1 cellular context compared by ENCODE assay signal in the genomic region with DNA sequence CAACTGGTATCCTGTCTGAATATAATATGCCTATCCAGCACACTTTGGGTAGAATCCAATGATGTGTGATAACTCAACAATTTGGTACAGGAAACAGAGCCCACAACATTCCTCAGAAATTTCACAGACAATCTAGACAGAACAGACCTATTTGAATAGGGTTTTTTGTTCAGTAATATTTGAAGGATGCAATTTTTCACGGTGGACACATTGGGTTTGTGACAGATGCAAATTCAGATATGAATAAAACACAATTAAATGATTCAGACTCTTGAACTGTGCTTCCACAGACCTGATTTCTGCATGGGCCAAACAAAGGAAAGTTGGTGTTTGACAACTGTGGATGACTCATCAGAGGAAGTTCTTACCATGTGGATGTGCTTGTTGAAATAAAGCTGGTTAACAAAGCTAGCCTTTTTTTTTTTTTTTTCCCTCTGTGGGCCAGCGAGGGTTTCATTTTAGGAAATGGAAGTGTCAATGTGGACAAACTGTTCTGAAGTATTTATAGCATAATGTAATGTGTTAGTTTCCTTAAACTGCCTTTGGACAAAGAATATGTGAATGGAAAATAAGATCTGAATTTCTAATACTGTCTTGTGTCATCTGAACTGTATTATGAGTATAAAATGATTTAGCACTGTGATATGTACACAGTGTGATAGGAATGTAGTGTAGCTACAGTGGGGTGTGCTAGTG.
A peak's percentile ranks its signal among the peaks of the same experiment; 100 is the strongest.
TF ChIP-seq lines count a peak whose summit lies in the region.

No MANE protein-coding gene starts in this region.

TF ChIP-seq in HepG2, 621 proteins besides CTCF, POLR2A, EP300 and RAD21 (continued from another document and continues in another):
- TF ChIP-seq, protein P1, sequence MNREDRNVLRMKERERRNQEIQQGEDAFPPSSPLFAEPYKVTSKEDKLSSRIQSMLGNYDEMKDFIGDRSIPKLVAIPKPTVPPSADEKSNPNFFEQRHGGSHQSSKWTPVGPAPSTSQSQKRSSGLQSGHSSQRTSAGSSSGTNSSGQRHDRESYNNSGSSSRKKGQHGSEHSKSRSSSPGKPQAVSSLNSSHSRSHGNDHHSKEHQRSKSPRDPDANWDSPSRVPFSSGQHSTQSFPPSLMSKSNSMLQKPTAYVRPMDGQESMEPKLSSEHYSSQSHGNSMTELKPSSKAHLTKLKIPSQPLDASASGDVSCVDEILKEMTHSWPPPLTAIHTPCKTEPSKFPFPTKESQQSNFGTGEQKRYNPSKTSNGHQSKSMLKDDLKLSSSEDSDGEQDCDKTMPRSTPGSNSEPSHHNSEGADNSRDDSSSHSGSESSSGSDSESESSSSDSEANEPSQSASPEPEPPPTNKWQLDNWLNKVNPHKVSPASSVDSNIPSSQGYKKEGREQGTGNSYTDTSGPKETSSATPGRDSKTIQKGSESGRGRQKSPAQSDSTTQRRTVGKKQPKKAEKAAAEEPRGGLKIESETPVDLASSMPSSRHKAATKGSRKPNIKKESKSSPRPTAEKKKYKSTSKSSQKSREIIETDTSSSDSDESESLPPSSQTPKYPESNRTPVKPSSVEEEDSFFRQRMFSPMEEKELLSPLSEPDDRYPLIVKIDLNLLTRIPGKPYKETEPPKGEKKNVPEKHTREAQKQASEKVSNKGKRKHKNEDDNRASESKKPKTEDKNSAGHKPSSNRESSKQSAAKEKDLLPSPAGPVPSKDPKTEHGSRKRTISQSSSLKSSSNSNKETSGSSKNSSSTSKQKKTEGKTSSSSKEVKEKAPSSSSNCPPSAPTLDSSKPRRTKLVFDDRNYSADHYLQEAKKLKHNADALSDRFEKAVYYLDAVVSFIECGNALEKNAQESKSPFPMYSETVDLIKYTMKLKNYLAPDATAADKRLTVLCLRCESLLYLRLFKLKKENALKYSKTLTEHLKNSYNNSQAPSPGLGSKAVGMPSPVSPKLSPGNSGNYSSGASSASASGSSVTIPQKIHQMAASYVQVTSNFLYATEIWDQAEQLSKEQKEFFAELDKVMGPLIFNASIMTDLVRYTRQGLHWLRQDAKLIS (CRISPR knock-in tag; IDR thresholded peaks at IDR 0.05): no peak
- TF ChIP-seq, protein P2, sequence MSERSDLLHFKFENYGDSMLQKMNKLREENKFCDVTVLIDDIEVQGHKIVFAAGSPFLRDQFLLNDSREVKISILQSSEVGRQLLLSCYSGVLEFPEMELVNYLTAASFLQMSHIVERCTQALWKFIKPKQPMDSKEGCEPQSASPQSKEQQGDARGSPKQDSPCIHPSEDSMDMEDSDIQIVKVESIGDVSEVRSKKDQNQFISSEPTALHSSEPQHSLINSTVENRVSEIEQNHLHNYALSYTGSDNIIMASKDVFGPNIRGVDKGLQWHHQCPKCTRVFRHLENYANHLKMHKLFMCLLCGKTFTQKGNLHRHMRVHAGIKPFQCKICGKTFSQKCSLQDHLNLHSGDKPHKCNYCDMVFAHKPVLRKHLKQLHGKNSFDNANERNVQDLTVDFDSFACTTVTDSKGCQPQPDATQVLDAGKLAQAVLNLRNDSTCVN (CRISPR knock-in tag; IDR thresholded peaks at IDR 0.05; ENCODE audit: borderline replicate concordance): no peak
- TF ChIP-seq BRD4 (CRISPR knock-in tag; IDR thresholded peaks at IDR 0.05): no peak
- TF ChIP-seq HDAC1 (CRISPR knock-in tag; IDR thresholded peaks at IDR 0.05): 0 out of 2 replicates have a peak, but pooled peaks have one; percentile 27
- TF ChIP-seq ETV5 (CRISPR knock-in tag; IDR thresholded peaks at IDR 0.05; ENCODE audit: borderline replicate concordance): peak; percentile 81; the same call in 1 of the 2 replicates
- TF ChIP-seq, protein P3, sequence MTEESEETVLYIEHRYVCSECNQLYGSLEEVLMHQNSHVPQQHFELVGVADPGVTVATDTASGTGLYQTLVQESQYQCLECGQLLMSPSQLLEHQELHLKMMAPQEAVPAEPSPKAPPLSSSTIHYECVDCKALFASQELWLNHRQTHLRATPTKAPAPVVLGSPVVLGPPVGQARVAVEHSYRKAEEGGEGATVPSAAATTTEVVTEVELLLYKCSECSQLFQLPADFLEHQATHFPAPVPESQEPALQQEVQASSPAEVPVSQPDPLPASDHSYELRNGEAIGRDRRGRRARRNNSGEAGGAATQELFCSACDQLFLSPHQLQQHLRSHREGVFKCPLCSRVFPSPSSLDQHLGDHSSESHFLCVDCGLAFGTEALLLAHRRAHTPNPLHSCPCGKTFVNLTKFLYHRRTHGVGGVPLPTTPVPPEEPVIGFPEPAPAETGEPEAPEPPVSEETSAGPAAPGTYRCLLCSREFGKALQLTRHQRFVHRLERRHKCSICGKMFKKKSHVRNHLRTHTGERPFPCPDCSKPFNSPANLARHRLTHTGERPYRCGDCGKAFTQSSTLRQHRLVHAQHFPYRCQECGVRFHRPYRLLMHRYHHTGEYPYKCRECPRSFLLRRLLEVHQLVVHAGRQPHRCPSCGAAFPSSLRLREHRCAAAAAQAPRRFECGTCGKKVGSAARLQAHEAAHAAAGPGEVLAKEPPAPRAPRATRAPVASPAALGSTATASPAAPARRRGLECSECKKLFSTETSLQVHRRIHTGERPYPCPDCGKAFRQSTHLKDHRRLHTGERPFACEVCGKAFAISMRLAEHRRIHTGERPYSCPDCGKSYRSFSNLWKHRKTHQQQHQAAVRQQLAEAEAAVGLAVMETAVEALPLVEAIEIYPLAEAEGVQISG (CRISPR knock-in tag; IDR thresholded peaks at IDR 0.05): no peak
- no peak for TF ChIP-seq AGO2 (optimal IDR thresholded peaks at IDR 0.05; ENCODE audit: low read depth, low read length)
- TF ChIP-seq THAP11 (CRISPR knock-in tag; IDR thresholded peaks at IDR 0.05): 0 out of 2 replicates have a peak, but pooled peaks have one; percentile 35
- no peak for TF ChIP-seq ZNF292 (CRISPR knock-in tag; IDR thresholded peaks at IDR 0.05; ENCODE audit: borderline replicate concordance, low read depth)
- 0 out of 2 replicates have a peak, but pooled peaks have one; percentile 19 for TF ChIP-seq ERF (CRISPR knock-in tag; IDR thresholded peaks at IDR 0.05)
- TF ChIP-seq SKI (IDR thresholded peaks at IDR 0.05; ENCODE audit: partially characterized antibody): no peak
- peak; percentile 84; the same call in 1 of the 2 replicates for TF ChIP-seq JUNB (CRISPR knock-in tag; IDR thresholded peaks at IDR 0.05; ENCODE audit: borderline replicate concordance)
- peak; percentile 77 for TF ChIP-seq ELF3 (CRISPR knock-in tag; IDR thresholded peaks at IDR 0.05)
- 0 out of 2 replicates have a peak, but pooled peaks have one; percentile 26 for TF ChIP-seq MED1 (CRISPR knock-in tag; IDR thresholded peaks at IDR 0.05)
- TF ChIP-seq, protein P4, sequence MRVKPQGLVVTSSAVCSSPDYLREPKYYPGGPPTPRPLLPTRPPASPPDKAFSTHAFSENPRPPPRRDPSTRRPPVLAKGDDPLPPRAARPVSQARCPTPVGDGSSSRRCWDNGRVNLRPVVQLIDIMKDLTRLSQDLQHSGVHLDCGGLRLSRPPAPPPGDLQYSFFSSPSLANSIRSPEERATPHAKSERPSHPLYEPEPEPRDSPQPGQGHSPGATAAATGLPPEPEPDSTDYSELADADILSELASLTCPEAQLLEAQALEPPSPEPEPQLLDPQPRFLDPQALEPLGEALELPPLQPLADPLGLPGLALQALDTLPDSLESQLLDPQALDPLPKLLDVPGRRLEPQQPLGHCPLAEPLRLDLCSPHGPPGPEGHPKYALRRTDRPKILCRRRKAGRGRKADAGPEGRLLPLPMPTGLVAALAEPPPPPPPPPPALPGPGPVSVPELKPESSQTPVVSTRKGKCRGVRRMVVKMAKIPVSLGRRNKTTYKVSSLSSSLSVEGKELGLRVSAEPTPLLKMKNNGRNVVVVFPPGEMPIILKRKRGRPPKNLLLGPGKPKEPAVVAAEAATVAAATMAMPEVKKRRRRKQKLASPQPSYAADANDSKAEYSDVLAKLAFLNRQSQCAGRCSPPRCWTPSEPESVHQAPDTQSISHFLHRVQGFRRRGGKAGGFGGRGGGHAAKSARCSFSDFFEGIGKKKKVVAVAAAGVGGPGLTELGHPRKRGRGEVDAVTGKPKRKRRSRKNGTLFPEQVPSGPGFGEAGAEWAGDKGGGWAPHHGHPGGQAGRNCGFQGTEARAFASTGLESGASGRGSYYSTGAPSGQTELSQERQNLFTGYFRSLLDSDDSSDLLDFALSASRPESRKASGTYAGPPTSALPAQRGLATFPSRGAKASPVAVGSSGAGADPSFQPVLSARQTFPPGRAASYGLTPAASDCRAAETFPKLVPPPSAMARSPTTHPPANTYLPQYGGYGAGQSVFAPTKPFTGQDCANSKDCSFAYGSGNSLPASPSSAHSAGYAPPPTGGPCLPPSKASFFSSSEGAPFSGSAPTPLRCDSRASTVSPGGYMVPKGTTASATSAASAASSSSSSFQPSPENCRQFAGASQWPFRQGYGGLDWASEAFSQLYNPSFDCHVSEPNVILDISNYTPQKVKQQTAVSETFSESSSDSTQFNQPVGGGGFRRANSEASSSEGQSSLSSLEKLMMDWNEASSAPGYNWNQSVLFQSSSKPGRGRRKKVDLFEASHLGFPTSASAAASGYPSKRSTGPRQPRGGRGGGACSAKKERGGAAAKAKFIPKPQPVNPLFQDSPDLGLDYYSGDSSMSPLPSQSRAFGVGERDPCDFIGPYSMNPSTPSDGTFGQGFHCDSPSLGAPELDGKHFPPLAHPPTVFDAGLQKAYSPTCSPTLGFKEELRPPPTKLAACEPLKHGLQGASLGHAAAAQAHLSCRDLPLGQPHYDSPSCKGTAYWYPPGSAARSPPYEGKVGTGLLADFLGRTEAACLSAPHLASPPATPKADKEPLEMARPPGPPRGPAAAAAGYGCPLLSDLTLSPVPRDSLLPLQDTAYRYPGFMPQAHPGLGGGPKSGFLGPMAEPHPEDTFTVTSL (CRISPR knock-in tag; IDR thresholded peaks at IDR 0.05; ENCODE audit: borderline replicate concordance): peak; percentile 66; the same call in 1 of the 2 replicates
- TF ChIP-seq, protein P5, sequence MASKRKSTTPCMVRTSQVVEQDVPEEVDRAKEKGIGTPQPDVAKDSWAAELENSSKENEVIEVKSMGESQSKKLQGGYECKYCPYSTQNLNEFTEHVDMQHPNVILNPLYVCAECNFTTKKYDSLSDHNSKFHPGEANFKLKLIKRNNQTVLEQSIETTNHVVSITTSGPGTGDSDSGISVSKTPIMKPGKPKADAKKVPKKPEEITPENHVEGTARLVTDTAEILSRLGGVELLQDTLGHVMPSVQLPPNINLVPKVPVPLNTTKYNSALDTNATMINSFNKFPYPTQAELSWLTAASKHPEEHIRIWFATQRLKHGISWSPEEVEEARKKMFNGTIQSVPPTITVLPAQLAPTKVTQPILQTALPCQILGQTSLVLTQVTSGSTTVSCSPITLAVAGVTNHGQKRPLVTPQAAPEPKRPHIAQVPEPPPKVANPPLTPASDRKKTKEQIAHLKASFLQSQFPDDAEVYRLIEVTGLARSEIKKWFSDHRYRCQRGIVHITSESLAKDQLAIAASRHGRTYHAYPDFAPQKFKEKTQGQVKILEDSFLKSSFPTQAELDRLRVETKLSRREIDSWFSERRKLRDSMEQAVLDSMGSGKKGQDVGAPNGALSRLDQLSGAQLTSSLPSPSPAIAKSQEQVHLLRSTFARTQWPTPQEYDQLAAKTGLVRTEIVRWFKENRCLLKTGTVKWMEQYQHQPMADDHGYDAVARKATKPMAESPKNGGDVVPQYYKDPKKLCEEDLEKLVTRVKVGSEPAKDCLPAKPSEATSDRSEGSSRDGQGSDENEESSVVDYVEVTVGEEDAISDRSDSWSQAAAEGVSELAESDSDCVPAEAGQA (IDR thresholded peaks at IDR 0.05; ENCODE audit: low read depth): no peak
- TF ChIP-seq, protein P5 (CRISPR knock-in tag; IDR thresholded peaks at IDR 0.05; ENCODE audit: borderline replicate concordance): no peak
- TF ChIP-seq, protein P6, sequence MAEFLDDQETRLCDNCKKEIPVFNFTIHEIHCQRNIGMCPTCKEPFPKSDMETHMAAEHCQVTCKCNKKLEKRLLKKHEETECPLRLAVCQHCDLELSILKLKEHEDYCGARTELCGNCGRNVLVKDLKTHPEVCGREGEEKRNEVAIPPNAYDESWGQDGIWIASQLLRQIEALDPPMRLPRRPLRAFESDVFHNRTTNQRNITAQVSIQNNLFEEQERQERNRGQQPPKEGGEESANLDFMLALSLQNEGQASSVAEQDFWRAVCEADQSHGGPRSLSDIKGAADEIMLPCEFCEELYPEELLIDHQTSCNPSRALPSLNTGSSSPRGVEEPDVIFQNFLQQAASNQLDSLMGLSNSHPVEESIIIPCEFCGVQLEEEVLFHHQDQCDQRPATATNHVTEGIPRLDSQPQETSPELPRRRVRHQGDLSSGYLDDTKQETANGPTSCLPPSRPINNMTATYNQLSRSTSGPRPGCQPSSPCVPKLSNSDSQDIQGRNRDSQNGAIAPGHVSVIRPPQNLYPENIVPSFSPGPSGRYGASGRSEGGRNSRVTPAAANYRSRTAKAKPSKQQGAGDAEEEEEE (CRISPR knock-in tag; IDR thresholded peaks at IDR 0.05; ENCODE audit: borderline replicate concordance): no peak
- no peak for TF ChIP-seq ZNF768 (CRISPR knock-in tag; IDR thresholded peaks at IDR 0.05)
- TF ChIP-seq RARA (CRISPR knock-in tag; IDR thresholded peaks at IDR 0.05): peak; percentile 19; the same call in 1 of the 2 replicates
- no peak for TF ChIP-seq ZNF329 (CRISPR knock-in tag; IDR thresholded peaks at IDR 0.05; ENCODE audit: low read depth)
- peak; percentile 87 for TF ChIP-seq SOX5 (CRISPR knock-in tag; IDR thresholded peaks at IDR 0.05; ENCODE audit: borderline replicate concordance)
- 0 out of 2 replicates have a peak, but pooled peaks have one; percentile 51 for TF ChIP-seq KAT8 (CRISPR knock-in tag; IDR thresholded peaks at IDR 0.05)
- TF ChIP-seq SAP130 (CRISPR knock-in tag; IDR thresholded peaks at IDR 0.05; ENCODE audit: low read depth): peak; percentile 96
- no peak for TF ChIP-seq GABPA (IDR thresholded peaks at IDR 0.05; ENCODE audit: low read depth, low read length)
- TF ChIP-seq GABPA (CRISPR knock-in tag; IDR thresholded peaks at IDR 0.05; ENCODE audit: low read depth): peak; percentile 46; the same call in 1 of the 2 replicates
- TF ChIP-seq GATAD1 (CRISPR knock-in tag; IDR thresholded peaks at IDR 0.05): no peak
- TF ChIP-seq, protein P7, sequence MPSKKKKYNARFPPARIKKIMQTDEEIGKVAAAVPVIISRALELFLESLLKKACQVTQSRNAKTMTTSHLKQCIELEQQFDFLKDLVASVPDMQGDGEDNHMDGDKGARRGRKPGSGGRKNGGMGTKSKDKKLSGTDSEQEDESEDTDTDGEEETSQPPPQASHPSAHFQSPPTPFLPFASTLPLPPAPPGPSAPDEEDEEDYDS (CRISPR knock-in tag; IDR thresholded peaks at IDR 0.05): 0 out of 2 replicates have a peak, but pooled peaks have one; percentile 34
- TF ChIP-seq, protein P8, sequence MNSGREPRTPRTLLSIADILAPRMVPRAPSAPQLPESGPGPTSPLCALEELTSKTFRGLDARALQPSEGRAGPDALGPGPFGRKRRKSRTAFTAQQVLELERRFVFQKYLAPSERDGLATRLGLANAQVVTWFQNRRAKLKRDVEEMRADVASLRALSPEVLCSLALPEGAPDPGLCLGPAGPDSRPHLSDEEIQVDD (CRISPR knock-in tag; IDR thresholded peaks at IDR 0.05; ENCODE audit: borderline replicate concordance): no peak
